ENCODE assay signal across 12 cellular contexts in the genomic region with DNA sequence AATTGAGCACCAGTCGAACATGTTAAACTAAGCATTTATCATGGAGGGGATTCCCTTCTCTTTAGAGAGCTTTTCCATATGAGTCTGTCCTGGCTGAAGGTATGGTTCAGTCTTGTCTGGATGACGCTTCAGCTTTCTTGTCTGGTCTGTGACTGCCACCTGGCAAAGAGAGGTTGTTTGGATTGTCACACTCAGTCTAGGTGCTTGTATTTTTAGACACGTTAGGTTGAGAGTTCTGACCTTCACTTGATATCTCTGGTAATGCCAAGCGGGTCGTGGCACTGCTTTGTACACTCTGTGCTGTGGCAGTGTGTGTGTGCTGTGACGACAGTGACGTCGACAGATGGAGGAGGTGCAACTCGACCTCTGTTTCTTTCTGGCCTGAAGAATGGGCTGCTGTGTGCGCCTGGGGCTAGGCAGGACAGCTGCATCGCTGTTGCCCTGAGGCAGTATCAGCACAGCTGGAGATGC. TPM values are rescaled to one million over a fixed set of nuclear protein-coding genes. Genes with fewer than 3 reads are reported as not detected.
DNase-seq lines count a peak whose midpoint lies in the region; ATAC-seq, FAIRE-seq and TF ChIP-seq lines count a peak whose summit lies in the region.
"Had no signal": no experiment of that assay in that cellular context is flagged by ENCODE, and none has a peak within 500 bp of the region (broad histone marks: within the 10 kb centered on the region; RNA-seq: fewer than 3 reads in every experiment).

No MANE protein-coding gene starts in this region.

- H3K36me3 Mint-ChIP-seq in activated CD8-positive, alpha-beta T cell treated with anti-CD3 and anti-CD28 coated beads, Interleukin-2, amount 10 ng/mL, durations not matched to agents 7 days and 5 days (ENCODE audit: low read depth): peaks cover 3% of the 10 kb centered on the region

- H3K27ac ChIP-seq in RWPE1 (peak overlapping the region; percentile 42), heart left ventricle (peak overlapping the region; percentile 50 to 93 (median 82)), pancreas (peak overlapping the region; percentile 22 to 70 (median 38))

- H3K27me3 ChIP-seq in heart left ventricle (no peaks in the 10 kb centered on the region), pancreas (no peaks in the 10 kb centered on the region)

- H3K4me1 ChIP-seq in heart left ventricle (peaks cover 0 to 18% (median 6%) of the 10 kb centered on the region in 12 donors), pancreas (peaks cover 9 to 11% (median 9%) of the 10 kb centered on the region in 3 donors)

- 36 to 63% (median 51%) methylated on average over 9 to 11 of the region's 11 CpGs for WGBS in heart left ventricle, 4 donors
- WGBS in pancreas, 2 donors: 11 to 12% methylated on average over 11 of the region's 11 CpGs

- no peaks in the 10 kb centered on the region for H3K27me3 Mint-ChIP-seq in activated CD8-positive, alpha-beta T cell treated with anti-CD3 and anti-CD28 coated beads, Interleukin-2, amount 10 ng/mL, durations not matched to agents 7 days and 5 days (ENCODE audit: low read depth)
- H3K27me3 Mint-ChIP-seq: activated naive CD8-positive, alpha-beta T cell treated with anti-CD3 and anti-CD28 coated beads for 36 hours had no signal

- peaks cover 7% of the 10 kb centered on the region for H3K4me1 Mint-ChIP-seq in activated CD8-positive, alpha-beta T cell treated with anti-CD3 and anti-CD28 coated beads, Interleukin-2, amount 10 ng/mL, durations not matched to agents 7 days and 5 days (ENCODE audit: low read depth)

- peaks cover 0 to 7% (median 0%) of the 10 kb centered on the region in 9 donors for H3K36me3 ChIP-seq in heart left ventricle
- H3K36me3 ChIP-seq in pancreas: no peaks in the 10 kb centered on the region

- H3K9me3 ChIP-seq in heart left ventricle (no peaks in the 10 kb centered on the region), pancreas (no peaks in the 10 kb centered on the region)

- no peak for FAIRE-seq in pancreas (lab: Jason Lieb, UNC)

- TF ChIP-seq CTCF in RWPE1 (conservative IDR thresholded peaks at IDR 0.05; ENCODE audit: low read depth) (no peak), heart left ventricle (IDR thresholded peaks at IDR 0.05) (no peak), pancreas (IDR thresholded peaks at IDR 0.05) (no peak)

- POLR2A ChIA-PET in RWPE1 (lab: Yijun Ruan, JAX; ENCODE audit: low non-redundant PET): no interaction called here
- POLR2A ChIA-PET in activated CD8-positive, alpha-beta T cell treated with anti-CD3 and anti-CD28 coated beads, Interleukin-2, amount 10 ng/mL, durations not matched to agents 7 days and 5 days (lab: Charles Lee): interaction anchor here (1.4 kb wide), 1 partner anchor 55 kb away, joined by 4 read pairs; no protein-coding TSS in a partner anchor

- H3K4me3 ChIP-seq in heart left ventricle (no peak overlapping the region), pancreas (peak overlapping the region in 1 of 4 donors; percentile 4)

- no peaks in the 10 kb centered on the region for H3K9me3 Mint-ChIP-seq in activated CD8-positive, alpha-beta T cell treated with anti-CD3 and anti-CD28 coated beads, Interleukin-2, amount 10 ng/mL, durations not matched to agents 7 days and 5 days (ENCODE audit: insufficient read depth)
- H3K9me3 Mint-ChIP-seq: activated naive CD8-positive, alpha-beta T cell treated with anti-CD3 and anti-CD28 coated beads for 36 hours had no signal

- intact Hi-C loops in heart left ventricle (cut with DNase I): no loop called here
- intact Hi-C loops in pancreas (cut with DNase I): no loop called here

- no peak overlapping the region for H3K27ac Mint-ChIP-seq in activated CD8-positive, alpha-beta T cell treated with anti-CD3 and anti-CD28 coated beads, Interleukin-2, amount 10 ng/mL, durations not matched to agents 7 days and 5 days
- H3K27ac Mint-ChIP-seq: activated naive CD8-positive, alpha-beta T cell treated with anti-CD3 and anti-CD28 coated beads for 36 hours had no signal

- peak; percentile 90 for DNase-seq in ELF-1 (ENCODE audit: low read depth, low spot score)
- DNase-seq in RWPE1 (ENCODE audit: low spot score): no peak
- peak; percentile 62 to 93 (median 75) for DNase-seq in heart left ventricle
- peak; percentile 60 to 88 (median 78) for DNase-seq in pancreas
- DNase-seq in activated CD4-positive, alpha-beta T cell treated with anti-CD3 and anti-CD28 coated beads, Interleukin-2, amount 50 U/mL, for 1 hour: no peak
- DNase-seq in activated CD8-positive, alpha-beta T cell treated with anti-CD3 and anti-CD28 coated beads, Interleukin-2, amount 10 ng/mL, durations not matched to agents 7 days and 5 days: no peak
- no peak for DNase-seq in kidney glomerular epithelial cell (lab: John Stamatoyannopoulos, UW)
- DNase-seq: activated CD4-positive, alpha-beta T cell treated with anti-CD3 and anti-CD28 coated beads for 48 hours; activated naive CD8-positive, alpha-beta T cell treated with anti-CD3 and anti-CD28 coated beads for 36 hours; Calu3; NCI-H2107 had no signal

- peak; percentile 91 to 94 (median 92) for ATAC-seq in heart left ventricle
- peak; percentile 80 to 93 (median 90) for ATAC-seq in pancreas
- ATAC-seq in HG02798 (IDR thresholded peaks at IDR 0.05; ENCODE audit: poor library complexity, unreplicated experiment): no peak
- no peak for ATAC-seq in activated CD8-positive, alpha-beta T cell treated with anti-CD3 and anti-CD28 coated beads, Interleukin-2, amount 10 ng/mL, durations not matched to agents 7 days and 5 days

- CTCF ChIA-PET in RWPE1 (lab: Yijun Ruan, JAX): interaction anchor here (0.6 to 0.7 kb wide), 3 partner anchors 79 to 257 kb away, joined by 3 read pairs; no protein-coding TSS in a partner anchor
- CTCF ChIA-PET in activated CD8-positive, alpha-beta T cell treated with anti-CD3 and anti-CD28 coated beads, Interleukin-2, amount 10 ng/mL, durations not matched to agents 7 days and 5 days (lab: Charles Lee): interaction anchor here (0.7 to 1.4 kb wide), 3 partner anchors 8 to 273 kb away, joined by 3 to 5 read pairs (median 3); partner anchors contain the start of gene NAA15

- peak in 1 of 2 donors; percentile 40 for TF ChIP-seq POLR2A in heart left ventricle (IDR thresholded peaks at IDR 0.05)

- no peak overlapping the region for H3K4me3 Mint-ChIP-seq in activated CD8-positive, alpha-beta T cell treated with anti-CD3 and anti-CD28 coated beads, Interleukin-2, amount 10 ng/mL, durations not matched to agents 7 days and 5 days
- H3K4me3 Mint-ChIP-seq: activated naive CD8-positive, alpha-beta T cell treated with anti-CD3 and anti-CD28 coated beads for 36 hours had no signal

RNA-seq across cellular contexts. Expression of gene NOCT, which starts 12.6 kb away (rescaled TPM):
- total RNA-seq in heart left ventricle (10 to 100 TPM in 3 of 9 donors, 1 to 10 TPM in 6; 6.1 to 16.8 (median 8.7) TPM), pancreas (1 to 10 TPM; 2.0 to 4.4 (median 3.3) TPM)
- polyA plus RNA-seq in heart left ventricle (1 to 10 TPM; 3.1 to 5.4 TPM), pancreas (1 to 10 TPM; 1.6 to 3.0 TPM)
- 1 to 10 TPM; 8.6 to 9.3 TPM for total RNA-seq in activated CD8-positive, alpha-beta T cell treated with anti-CD3 and anti-CD28 coated beads, Interleukin-2, amount 10 ng/mL, durations not matched to agents 7 days and 5 days

Comparison
In these comparisons a context has a peak if more than half of its experiments do, and no peak if none do; other contexts are left out.
1. DNase-seq: peak in ELF-1 (single experiment), heart left ventricle (5 of 5) and pancreas (6 of 6); none in RWPE1 (single experiment), activated CD4-positive, alpha-beta T cell treated with anti-CD3 and anti-CD28 coated beads, Interleukin-2, amount 50 U/mL, for 1 hour (single experiment), activated CD8-positive, alpha-beta T cell treated with anti-CD3 and anti-CD28 coated beads, Interleukin-2, amount 10 ng/mL, durations not matched to agents 7 days and 5 days (single experiment) and kidney glomerular epithelial cell (single experiment).
2. ATAC-seq: peak in heart left ventricle (4 of 4) and pancreas (4 of 4); none in HG02798 (single experiment) and activated CD8-positive, alpha-beta T cell treated with anti-CD3 and anti-CD28 coated beads, Interleukin-2, amount 10 ng/mL, durations not matched to agents 7 days and 5 days (single experiment).
3. Peak in every context shown above with its lines, with median percentiles within 50 percentile points of each other: H3K27ac ChIP-seq.